Comparison of ENCODE assay signal across 15 cellular contexts in genomic region chr4:142377345-142378091, GRCh38.
DNase-seq lines count a peak whose midpoint lies in the region; ATAC-seq, FAIRE-seq and TF ChIP-seq lines count a peak whose summit lies in the region.
"Had no signal": no experiment of that assay in that cellular context is flagged by ENCODE, and none has a peak within 500 bp of the region (broad histone marks: within the 10 kb centered on the region; RNA-seq: fewer than 3 reads in every experiment).

No MANE protein-coding gene starts in this region.

- CTCF ChIA-PET in activated CD8-positive, alpha-beta memory T cell treated with anti-CD3 and anti-CD28 coated beads, Interleukin-2, amount 10 ng/mL, durations not matched to agents 7 days and 5 days (lab: Charles Lee): interaction anchor here (1.6 kb wide), 1 partner anchor 14 kb away, joined by 4 read pairs; no protein-coding TSS in a partner anchor
- CTCF ChIA-PET in A673 (lab: Charles Lee): no interaction called here

- TF ChIP-seq POLR2A in GM12891 (IDR thresholded peaks at IDR 0.05; ENCODE audit: low read depth, low read length): no peak

- H3K4me1 ChIP-seq in A673 (ENCODE audit: insufficient read depth, low read length, poor library complexity, severe bottlenecking): peaks cover 43% of the 10 kb centered on the region
- H3K4me1 ChIP-seq in mucosa of descending colon (ENCODE audit: low read depth): no peaks in the 10 kb centered on the region

- peak overlapping the region; percentile 63 for H3K4me3 Mint-ChIP-seq in activated CD8-positive, alpha-beta memory T cell treated with anti-CD3 and anti-CD28 coated beads, Interleukin-2, amount 10 ng/mL, durations not matched to agents 7 days and 5 days
- H3K4me3 Mint-ChIP-seq in HFFc6: no peak overlapping the region
- H3K4me3 Mint-ChIP-seq in activated naive CD8-positive, alpha-beta T cell treated with anti-CD3 and anti-CD28 coated beads for 36 hours: peak overlapping the region; percentile 72
- H3K4me3 Mint-ChIP-seq in osteocyte (ENCODE audit: unreplicated experiment): no peak overlapping the region
- H3K4me3 Mint-ChIP-seq: activated B cell treated with CpG ODN at 0.5 μM for 24 hours had no signal

- H3K27me3 Mint-ChIP-seq in activated CD8-positive, alpha-beta memory T cell treated with anti-CD3 and anti-CD28 coated beads, Interleukin-2, amount 10 ng/mL, durations not matched to agents 7 days and 5 days: no peaks in the 10 kb centered on the region
- no peaks in the 10 kb centered on the region; the same call in 1 of the 2 replicates for H3K27me3 Mint-ChIP-seq in HFFc6 (ENCODE audit: insufficient read depth)
- H3K27me3 Mint-ChIP-seq in activated naive CD8-positive, alpha-beta T cell treated with anti-CD3 and anti-CD28 coated beads for 36 hours: no peaks in the 10 kb centered on the region
- no peaks in the 10 kb centered on the region for H3K27me3 Mint-ChIP-seq in osteocyte (ENCODE audit: unreplicated experiment)
- H3K27me3 Mint-ChIP-seq: activated B cell treated with CpG ODN at 0.5 μM for 24 hours had no signal

- H3K9me3 Mint-ChIP-seq in activated CD8-positive, alpha-beta memory T cell treated with anti-CD3 and anti-CD28 coated beads, Interleukin-2, amount 10 ng/mL, durations not matched to agents 7 days and 5 days (ENCODE audit: low read depth): no peaks in the 10 kb centered on the region
- H3K9me3 Mint-ChIP-seq in HFFc6 (no peaks in the 10 kb centered on the region), osteocyte (ENCODE audit: unreplicated experiment) (no peaks in the 10 kb centered on the region)
- H3K9me3 Mint-ChIP-seq in activated naive CD8-positive, alpha-beta T cell treated with anti-CD3 and anti-CD28 coated beads for 36 hours: no peaks in the 10 kb centered on the region
- H3K9me3 Mint-ChIP-seq: activated B cell treated with CpG ODN at 0.5 μM for 24 hours had no signal

- H3K36me3 Mint-ChIP-seq in activated CD8-positive, alpha-beta memory T cell treated with anti-CD3 and anti-CD28 coated beads, Interleukin-2, amount 10 ng/mL, durations not matched to agents 7 days and 5 days: peaks cover 10% of the 10 kb centered on the region
- H3K36me3 Mint-ChIP-seq in HFFc6 (ENCODE audit: low read depth): peaks cover 17% of the 10 kb centered on the region
- peaks cover 47% of the 10 kb centered on the region for H3K36me3 Mint-ChIP-seq in activated naive CD8-positive, alpha-beta T cell treated with anti-CD3 and anti-CD28 coated beads for 36 hours
- H3K36me3 Mint-ChIP-seq in osteocyte (ENCODE audit: unreplicated experiment): no peaks in the 10 kb centered on the region

- no peaks in the 10 kb centered on the region for H3K27me3 ChIP-seq in A673 (replicated peaks; ENCODE audit: insufficient read depth, low read depth, low read length, poor library complexity)
- H3K27me3 ChIP-seq: tibial nerve had no signal

- FAIRE-seq in GM12891 (lab: Jason Lieb, UNC): no peak

- no TSS peak for BruUV-seq in A673 (replicated peaks; lab: Mats Ljungman, UMichigan)

- no peak overlapping the region for H3K27ac ChIP-seq in A673 (ENCODE audit: low read depth, low read length, poor library complexity, severe bottlenecking)

- POLR2A ChIA-PET in A673 (lab: Charles Lee; ENCODE audit: low non-redundant PET): no interaction called here

- intact Hi-C loops in A673 (cut with micrococcal nuclease; ENCODE audit: unreplicated experiment): no loop called here
- intact Hi-C loops in mucosa of descending colon (cut with DNase I, micrococcal nuclease): no loop called here

- no peaks in the 10 kb centered on the region for H3K9me3 ChIP-seq in A673 (ENCODE audit: low read depth, low read length, poor library complexity, severe bottlenecking)
- H3K9me3 ChIP-seq in mucosa of descending colon: no peaks in the 10 kb centered on the region
- H3K9me3 ChIP-seq: tibial nerve had no signal

- H3K4me3 ChIP-seq in A673 (ENCODE audit: low read depth, low read length, poor library complexity, severe bottlenecking) (no peak overlapping the region), mucosa of descending colon (no peak overlapping the region)
- H3K4me3 ChIP-seq: tibial nerve had no signal

- H3K27ac Mint-ChIP-seq in activated CD8-positive, alpha-beta memory T cell treated with anti-CD3 and anti-CD28 coated beads, Interleukin-2, amount 10 ng/mL, durations not matched to agents 7 days and 5 days: peak overlapping the region; percentile 90
- peak overlapping the region; percentile 87 for H3K27ac Mint-ChIP-seq in HFFc6
- H3K27ac Mint-ChIP-seq in activated naive CD8-positive, alpha-beta T cell treated with anti-CD3 and anti-CD28 coated beads for 36 hours: peak overlapping the region; percentile 98
- H3K27ac Mint-ChIP-seq in osteocyte (ENCODE audit: unreplicated experiment): peak overlapping the region; percentile 70
- H3K27ac Mint-ChIP-seq: activated B cell treated with CpG ODN at 0.5 μM for 24 hours had no signal

- DNase-seq in activated CD8-positive, alpha-beta memory T cell treated with anti-CD3 and anti-CD28 coated beads, Interleukin-2, amount 10 ng/mL, durations not matched to agents 7 days and 5 days: no peak
- DNase-seq in activated CD8-positive, alpha-beta memory T cell treated with anti-CD3 and anti-CD28 coated beads, Interleukin-2, amount 50 U/mL, for 48 hours: no peak
- no peak for DNase-seq in HFFc6
- DNase-seq in activated naive CD8-positive, alpha-beta T cell treated with anti-CD3 and anti-CD28 coated beads for 36 hours: no peak
- DNase-seq in osteocyte (ENCODE audit: extremely low spot score, unreplicated experiment): no peak
- DNase-seq in A673 (ENCODE audit: low spot score): no peak
- no peak for DNase-seq in GM12891 (ENCODE audit: insufficient read length, low spot score)
- DNase-seq in mucosa of descending colon: no peak
- DNase-seq: ACHN; activated B cell treated with CpG ODN at 0.5 μM for 24 hours; hypothalamus; left ventricle myocardium superior; stimulated activated CD4-positive, alpha-beta T cell treated with anti-CD3 and anti-CD28 coated beads, Interleukin-12 subunit alpha, Interleukin-12 subunit beta, amount 100 ng/mL, for 4 hours had no signal

- TF ChIP-seq CTCF in HFFc6 (IDR thresholded peaks at IDR 0.05): no peak
- no peak for TF ChIP-seq CTCF in osteocyte (IDR thresholded peaks at IDR 0.05)
- no peak for TF ChIP-seq CTCF in A673 (conservative IDR thresholded peaks at IDR 0.05; ENCODE audit: low read depth, low read length)
- TF ChIP-seq CTCF in mucosa of descending colon (IDR thresholded peaks at IDR 0.05): no peak

- H3K36me3 ChIP-seq in A673 (ENCODE audit: insufficient read depth, low read length, poor library complexity, severe bottlenecking): no peaks in the 10 kb centered on the region
- H3K36me3 ChIP-seq in mucosa of descending colon (ENCODE audit: low read depth): no peaks in the 10 kb centered on the region
- H3K36me3 ChIP-seq: tibial nerve had no signal

- peaks cover 45% of the 10 kb centered on the region for H3K4me1 Mint-ChIP-seq in activated CD8-positive, alpha-beta memory T cell treated with anti-CD3 and anti-CD28 coated beads, Interleukin-2, amount 10 ng/mL, durations not matched to agents 7 days and 5 days
- H3K4me1 Mint-ChIP-seq in HFFc6 (ENCODE audit: low read depth): peaks cover 91% of the 10 kb centered on the region
- H3K4me1 Mint-ChIP-seq in activated naive CD8-positive, alpha-beta T cell treated with anti-CD3 and anti-CD28 coated beads for 36 hours: peaks cover 67% of the 10 kb centered on the region
- H3K4me1 Mint-ChIP-seq in osteocyte (ENCODE audit: unreplicated experiment): peaks cover 57% of the 10 kb centered on the region
- H3K4me1 Mint-ChIP-seq: activated B cell treated with CpG ODN at 0.5 μM for 24 hours had no signal

- peak; percentile 81 for ATAC-seq in activated CD8-positive, alpha-beta memory T cell treated with anti-CD3 and anti-CD28 coated beads, Interleukin-2, amount 10 ng/mL, durations not matched to agents 7 days and 5 days
- ATAC-seq in mucosa of descending colon: no peak
- ATAC-seq: esophagus mucosa had no signal

TF ChIP-seq in GM12891, 5 proteins besides CTCF, POLR2A, EP300 and RAD21:
- no peak for TF ChIP-seq TAF1 (IDR thresholded peaks at IDR 0.05; ENCODE audit: low read depth, low read length)
- TF ChIP-seq POU2F2 (IDR thresholded peaks at IDR 0.05; ENCODE audit: low read depth, low read length): no peak
- TF ChIP-seq SPI1 (IDR thresholded peaks at IDR 0.05; ENCODE audit: low read depth, low read length): no peak
- TF ChIP-seq POLR2AphosphoS5 (IDR thresholded peaks at IDR 0.05; ENCODE audit: low read depth, low read length): no peak
- TF ChIP-seq PAX5 (IDR thresholded peaks at IDR 0.05; ENCODE audit: insufficient read depth, low read length, severe bottlenecking): no peak

Comparison
In these comparisons a context has a peak if more than half of its experiments do, and no peak if none do; other contexts are left out.
1. H3K4me3 Mint-ChIP-seq: peak in activated CD8-positive, alpha-beta memory T cell treated with anti-CD3 and anti-CD28 coated beads, Interleukin-2, amount 10 ng/mL, durations not matched to agents 7 days and 5 days (single experiment) and activated naive CD8-positive, alpha-beta T cell treated with anti-CD3 and anti-CD28 coated beads for 36 hours (single experiment); none in HFFc6 (single experiment) and osteocyte (single experiment).
2. Peak in every context shown above with its lines, with median percentiles within 50 percentile points of each other: H3K27ac Mint-ChIP-seq.